In the genomic region with DNA sequence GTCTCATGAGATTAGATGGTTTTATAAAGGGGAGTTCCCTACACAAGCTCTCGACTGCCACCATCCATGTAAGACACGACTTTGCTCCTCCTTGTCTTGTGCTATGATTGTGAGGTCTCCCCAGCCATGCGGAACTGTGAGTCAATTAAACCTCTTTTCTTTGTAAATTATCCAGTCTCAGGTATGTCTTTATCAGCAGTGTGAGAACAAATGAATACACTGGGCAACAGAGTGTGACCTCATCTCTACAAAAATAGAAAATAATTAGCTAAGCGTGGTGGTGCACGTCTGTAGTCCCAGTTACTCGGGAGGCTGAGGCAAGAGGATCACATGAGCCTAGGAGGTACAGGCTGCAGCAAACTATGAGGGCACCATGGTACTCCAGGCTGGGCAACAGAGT, we compare ENCODE assay signal across 21 cellular contexts. TPM values are rescaled to one million over a fixed set of nuclear protein-coding genes. Genes with fewer than 3 reads are reported as not detected.
DNase-seq lines count a peak whose midpoint lies in the region; ATAC-seq, FAIRE-seq and TF ChIP-seq lines count a peak whose summit lies in the region.
"Had no signal": no experiment of that assay in that cellular context is flagged by ENCODE, and none has a peak within 500 bp of the region (broad histone marks: within the 10 kb centered on the region; RNA-seq: fewer than 3 reads in every experiment).

No MANE protein-coding gene starts in this region.

- POLR2A ChIA-PET in activated naive CD8-positive, alpha-beta T cell treated with anti-CD3 and anti-CD28 coated beads, Interleukin-2, amount 10 ng/mL, durations not matched to agents 7 days and 5 days (lab: Charles Lee), result no interaction called here

- H3K4me3 Mint-ChIP-seq in activated naive CD8-positive, alpha-beta T cell treated with anti-CD3 and anti-CD28 coated beads, Interleukin-2, amount 10 ng/mL, durations not matched to agents 7 days and 5 days, result no peak overlapping the region
- H3K4me3 Mint-ChIP-seq in activated naive CD8-positive, alpha-beta T cell treated with anti-CD3 and anti-CD28 coated beads, Interleukin-2, amount 50 U/mL, for 24 hours, result no peak overlapping the region
- no peak overlapping the region for H3K4me3 Mint-ChIP-seq in T-helper 17 cell
- H3K4me3 Mint-ChIP-seq in memory B cell, result no peak overlapping the region
- H3K4me3 Mint-ChIP-seq: CD4-positive, CD25-positive, alpha-beta regulatory T cell; CD8-positive, alpha-beta memory T cell; GM23338 had no signal

- no peak overlapping the region for H3K9ac ChIP-seq in kidney (ENCODE audit: low read length in 2 of 2)

- no peaks in the 10 kb centered on the region for H3K9me3 Mint-ChIP-seq in activated naive CD8-positive, alpha-beta T cell treated with anti-CD3 and anti-CD28 coated beads, Interleukin-2, amount 10 ng/mL, durations not matched to agents 7 days and 5 days
- H3K9me3 Mint-ChIP-seq in activated naive CD8-positive, alpha-beta T cell treated with anti-CD3 and anti-CD28 coated beads, Interleukin-2, amount 50 U/mL, for 24 hours, result no peaks in the 10 kb centered on the region
- H3K9me3 Mint-ChIP-seq in memory B cell, result no peaks in the 10 kb centered on the region
- H3K9me3 Mint-ChIP-seq: CD4-positive, CD25-positive, alpha-beta regulatory T cell; CD8-positive, alpha-beta memory T cell; GM23338 had no signal

- peaks cover 26% of the 10 kb centered on the region for H3K36me3 Mint-ChIP-seq in activated naive CD8-positive, alpha-beta T cell treated with anti-CD3 and anti-CD28 coated beads, Interleukin-2, amount 10 ng/mL, durations not matched to agents 7 days and 5 days
- H3K36me3 Mint-ChIP-seq in activated naive CD8-positive, alpha-beta T cell treated with anti-CD3 and anti-CD28 coated beads, Interleukin-2, amount 50 U/mL, for 24 hours (ENCODE audit: low read depth), result peaks cover 49% of the 10 kb centered on the region
- H3K36me3 Mint-ChIP-seq in T-helper 17 cell (ENCODE audit: low read depth) (peaks cover 8% of the 10 kb centered on the region), memory B cell (peaks cover 35% of the 10 kb centered on the region)

- H3K27ac ChIP-seq in kidney (ENCODE audit: low read depth in 2 of 2, low read length in 2 of 2), result no peak overlapping the region
- H3K27ac ChIP-seq: HL-60 had no signal

- intact Hi-C loops in kidney (cut with DNase I) (no loop called here), head of caudate nucleus (cut with DNase I) (no loop called here)

- no peaks in the 10 kb centered on the region for H3K4me1 Mint-ChIP-seq in activated naive CD8-positive, alpha-beta T cell treated with anti-CD3 and anti-CD28 coated beads, Interleukin-2, amount 10 ng/mL, durations not matched to agents 7 days and 5 days
- no peaks in the 10 kb centered on the region for H3K4me1 Mint-ChIP-seq in activated naive CD8-positive, alpha-beta T cell treated with anti-CD3 and anti-CD28 coated beads, Interleukin-2, amount 50 U/mL, for 24 hours
- H3K4me1 Mint-ChIP-seq in T-helper 17 cell, result peaks cover 5% of the 10 kb centered on the region
- H3K4me1 Mint-ChIP-seq in memory B cell, result no peaks in the 10 kb centered on the region
- H3K4me1 Mint-ChIP-seq: CD8-positive, alpha-beta memory T cell; GM23338 had no signal

- H3K36me3 ChIP-seq in kidney (ENCODE audit: control insufficient read depth in 1 of 2, insufficient read depth in 2 of 2, low read length in 2 of 2), result peaks cover 16 to 34% of the 10 kb centered on the region in 2 donors

- no peaks in the 10 kb centered on the region for H3K27me3 Mint-ChIP-seq in activated naive CD8-positive, alpha-beta T cell treated with anti-CD3 and anti-CD28 coated beads, Interleukin-2, amount 10 ng/mL, durations not matched to agents 7 days and 5 days
- H3K27me3 Mint-ChIP-seq in activated naive CD8-positive, alpha-beta T cell treated with anti-CD3 and anti-CD28 coated beads, Interleukin-2, amount 50 U/mL, for 24 hours, result no peaks in the 10 kb centered on the region
- H3K27me3 Mint-ChIP-seq in T-helper 17 cell (no peaks in the 10 kb centered on the region), memory B cell (no peaks in the 10 kb centered on the region)
- H3K27me3 Mint-ChIP-seq: CD4-positive, CD25-positive, alpha-beta regulatory T cell; CD8-positive, alpha-beta memory T cell had no signal

- no peak for ATAC-seq in activated naive CD8-positive, alpha-beta T cell treated with anti-CD3 and anti-CD28 coated beads, Interleukin-2, amount 10 ng/mL, durations not matched to agents 7 days and 5 days (ENCODE audit: low read depth)
- no peak for ATAC-seq in activated naive CD8-positive, alpha-beta T cell treated with anti-CD3 and anti-CD28 coated beads, Interleukin-2, amount 50 U/mL, for 24 hours
- ATAC-seq in T-helper 17 cell (no peak), memory B cell (ENCODE audit: low read depth) (no peak), GM21528 (IDR thresholded peaks at IDR 0.05; ENCODE audit: low FRiP score, unreplicated experiment) (no peak)
- ATAC-seq: GM23338 had no signal

- H3K27ac Mint-ChIP-seq in activated naive CD8-positive, alpha-beta T cell treated with anti-CD3 and anti-CD28 coated beads, Interleukin-2, amount 10 ng/mL, durations not matched to agents 7 days and 5 days, result peak overlapping the region; percentile 23
- H3K27ac Mint-ChIP-seq in activated naive CD8-positive, alpha-beta T cell treated with anti-CD3 and anti-CD28 coated beads, Interleukin-2, amount 50 U/mL, for 24 hours, result no peak overlapping the region
- H3K27ac Mint-ChIP-seq in T-helper 17 cell, result peak overlapping the region; percentile 39
- H3K27ac Mint-ChIP-seq in memory B cell, result peak overlapping the region; percentile 29
- H3K27ac Mint-ChIP-seq: GM23338 had no signal

- no peaks in the 10 kb centered on the region for H3K9me3 ChIP-seq in T-helper 17 cell (ENCODE audit: control insufficient read depth, low read length, poor library complexity, severe bottlenecking)
- H3K9me3 ChIP-seq in kidney (ENCODE audit: control insufficient read depth in 1 of 2, low read length in 2 of 2), result no peaks in the 10 kb centered on the region
- H3K9me3 ChIP-seq: BE2C had no signal

- no peak overlapping the region for H3K4me3 ChIP-seq in kidney (ENCODE audit: low read length in 2 of 2)
- H3K4me3 ChIP-seq: GM23338 had no signal

- H3K4me1 ChIP-seq in kidney (ENCODE audit: control insufficient read depth in 1 of 2, insufficient read depth in 1 of 2, low read depth in 1 of 2, low read length in 2 of 2), result no peaks in the 10 kb centered on the region
- H3K4me1 ChIP-seq: BE2C had no signal

- no peak for FAIRE-seq in kidney (lab: Jason Lieb, UNC)
- FAIRE-seq: A204.1, D721Med, G401.6, GM19239, H54 had no signal

- no peak for TF ChIP-seq CTCF in kidney (IDR thresholded peaks at IDR 0.05; ENCODE audit: borderline replicate concordance, extremely low read depth, insufficient read depth)

- DNase-seq in activated naive CD8-positive, alpha-beta T cell treated with anti-CD3 and anti-CD28 coated beads, Interleukin-2, amount 10 ng/mL, durations not matched to agents 7 days and 5 days, result no peak
- no peak for DNase-seq in activated naive CD8-positive, alpha-beta T cell treated with anti-CD3 and anti-CD28 coated beads, Interleukin-2, amount 50 U/mL, for 24 hours
- DNase-seq in T-helper 17 cell (no peak), memory B cell (ENCODE audit: low spot score in 2 of 2) (no peak), kidney (no peak), head of caudate nucleus (no peak)
- DNase-seq: ACHN; BE2C; C1 segment of cervical spinal cord; CD4-positive, CD25-positive, alpha-beta regulatory T cell; CD8-positive, alpha-beta memory T cell; COR-L47; HCEC 1CT had no signal

RNA-seq across cellular contexts. Expression of gene MDN1, which starts 51.3 kb away (rescaled TPM):
- total RNA-seq in activated naive CD8-positive, alpha-beta T cell treated with anti-CD3 and anti-CD28 coated beads, Interleukin-2, amount 10 ng/mL, durations not matched to agents 7 days and 5 days, result 10 to 100 TPM; 57.7 to 58.2 TPM
- total RNA-seq in T-helper 17 cell (10 to 100 TPM; 51.2 to 53.1 TPM), kidney (34.9 TPM)
- polyA plus RNA-seq in kidney (ENCODE audit: insufficient read depth, low read depth, low replicate concordance), result 19.4 TPM
